25 cellular contexts compared by ENCODE assay signal in the genomic region with DNA sequence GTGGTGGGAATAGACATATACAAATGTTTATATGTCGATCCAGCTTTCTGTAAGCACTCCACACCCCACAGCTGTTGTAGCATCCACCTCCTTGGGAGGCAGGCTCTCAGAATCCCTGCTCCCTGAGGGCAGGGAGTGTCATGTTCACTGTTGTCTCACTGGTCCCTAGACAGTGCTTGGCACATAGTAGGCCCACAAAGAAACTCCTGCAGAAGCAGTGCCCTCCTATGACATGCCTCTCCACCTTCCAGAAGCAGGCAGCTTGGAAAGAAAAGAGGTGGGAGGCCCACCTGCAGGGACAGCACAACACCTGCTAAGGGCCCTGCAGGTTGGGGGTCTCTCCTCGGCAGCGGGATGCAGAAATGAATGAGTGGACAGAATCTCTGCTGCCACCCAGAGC.
"Had no signal": no experiment of that assay in that cellular context is flagged by ENCODE, and none has a peak within 500 bp of the region (broad histone marks: within the 10 kb centered on the region; RNA-seq: fewer than 3 reads in every experiment).

No MANE protein-coding gene starts in this region.

- H3K36me3 ChIP-seq: breast epithelium, Peyer's patch had no signal

- H3K4me3 Mint-ChIP-seq: activated CD8-positive, alpha-beta T cell treated with anti-CD3 and anti-CD28 coated beads, Interleukin-2, amount 10 ng/mL, durations not matched to agents 7 days and 5 days; activated naive CD4-positive, alpha-beta T cell treated with anti-CD3 and anti-CD28 coated beads, Interleukin-2, amount 50 U/mL, for 24 hours; T-helper 1 cell treated with Interleukin-12 subunit alpha and Interleukin-12 subunit beta and Interleukin-4 antibody, amounts not matched to agents 30 μg/mL and 1 μg/mL, for 36 hours; WTC11 had no signal

- H3K27me3 Mint-ChIP-seq: activated naive CD4-positive, alpha-beta T cell treated with anti-CD3 and anti-CD28 coated beads, Interleukin-2, amount 50 U/mL, for 24 hours had no signal

- H3K9me3 ChIP-seq: breast epithelium, Peyer's patch had no signal

- H3K27ac ChIP-seq: breast epithelium, Peyer's patch had no signal

- H3K4me3 ChIP-seq: breast epithelium, Peyer's patch had no signal

- DNase-seq: activated CD4-positive, alpha-beta T cell treated with anti-CD3 and anti-CD28 coated beads for 48 hours; activated CD4-positive, alpha-beta T cell treated with anti-CD3 and anti-CD28 coated beads, Interleukin-2, amount 50 U/mL, for 4 hours; activated CD4-positive, CD25-positive, alpha-beta regulatory T cell treated with anti-CD3 and anti-CD28 coated beads, Interleukin-2, amount 50 U/mL, for 72 hours; activated CD8-positive, alpha-beta memory T cell treated with anti-CD3 and anti-CD28 coated beads, Interleukin-2, amount 50 U/mL, for 48 hours; activated CD8-positive, alpha-beta T cell treated with anti-CD3 and anti-CD28 coated beads, Interleukin-2, amount 10 ng/mL, durations not matched to agents 7 days and 5 days; activated naive CD4-positive, alpha-beta T cell; activated T-cell treated with anti-CD3 and anti-CD28 coated beads, Interleukin-2, amount 50 U/mL, for 1 hour; aorta; central memory CD4-positive, alpha-beta T cell; Karpas-422; MM.1S; NCI-H1105; NCI-H1436; NCI-H1694 treated with DMSO at 0.1 percent for 48 hours; NCI-H2029 treated with DMSO at 0.1 percent for 48 hours; NCI-H345; NCI-H510A treated with DMSO at 0.1 percent for 48 hours; NCI-H69; Peyer's patch; SHP77 treated with DMSO at 0.1 percent for 48 hours; T-helper 9 cell had no signal

- H3K27me3 ChIP-seq: breast epithelium, Peyer's patch had no signal

- H3K9me3 Mint-ChIP-seq: activated naive CD4-positive, alpha-beta T cell treated with anti-CD3 and anti-CD28 coated beads, Interleukin-2, amount 50 U/mL, for 24 hours; T-helper 1 cell treated with Interleukin-12 subunit alpha and Interleukin-12 subunit beta and Interleukin-4 antibody, amounts not matched to agents 30 μg/mL and 1 μg/mL, for 36 hours; WTC11 had no signal

- H3K4me1 ChIP-seq: breast epithelium had no signal

- ATAC-seq: activated CD8-positive, alpha-beta T cell treated with anti-CD3 and anti-CD28 coated beads, Interleukin-2, amount 10 ng/mL, durations not matched to agents 7 days and 5 days; WTC11 had no signal

- H3K4me1 Mint-ChIP-seq: activated naive CD4-positive, alpha-beta T cell treated with anti-CD3 and anti-CD28 coated beads, Interleukin-2, amount 50 U/mL, for 24 hours had no signal

- H3K27ac Mint-ChIP-seq: activated CD8-positive, alpha-beta T cell treated with anti-CD3 and anti-CD28 coated beads, Interleukin-2, amount 10 ng/mL, durations not matched to agents 7 days and 5 days; activated naive CD4-positive, alpha-beta T cell treated with anti-CD3 and anti-CD28 coated beads, Interleukin-2, amount 50 U/mL, for 24 hours; T-helper 1 cell treated with Interleukin-12 subunit alpha and Interleukin-12 subunit beta and Interleukin-4 antibody, amounts not matched to agents 30 μg/mL and 1 μg/mL, for 36 hours; WTC11 had no signal
